ENCODE assay signal across 14 cellular contexts in the genomic region with DNA sequence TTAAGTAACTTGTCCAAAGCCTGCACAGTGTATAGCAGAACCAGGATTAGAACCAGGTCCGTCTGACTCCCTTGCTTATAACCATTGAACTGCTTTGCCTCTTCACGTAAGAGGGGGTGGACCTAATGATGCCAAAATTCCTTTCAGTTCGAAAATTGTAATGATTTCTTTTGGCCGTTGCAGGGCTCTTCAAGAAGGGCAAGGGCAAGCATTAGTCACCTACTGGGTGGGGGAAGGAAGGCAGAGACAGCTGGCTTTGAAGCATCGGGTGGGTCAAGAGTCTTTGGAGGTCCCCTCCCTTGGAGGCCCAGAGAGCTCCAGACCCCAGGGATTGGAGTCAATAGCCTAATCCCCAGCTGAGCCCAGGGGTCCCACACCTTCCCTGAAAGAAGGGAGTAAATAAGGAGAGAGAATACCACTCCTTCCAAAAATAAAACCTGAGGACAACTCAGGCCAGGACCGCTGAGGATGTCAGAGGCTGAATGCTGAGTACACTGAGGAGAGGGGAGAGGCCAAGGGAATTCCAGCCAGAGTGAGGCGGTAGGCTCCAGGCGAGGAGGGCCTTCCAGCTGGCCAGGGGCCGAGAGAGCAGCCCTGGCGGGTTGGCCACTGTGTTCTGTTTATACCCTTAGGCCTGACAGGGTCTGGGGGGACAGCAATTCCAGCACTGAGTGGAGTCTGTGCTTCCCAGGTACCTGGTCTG. TPM values are rescaled to one million over a fixed set of nuclear protein-coding genes. Genes with fewer than 3 reads are reported as not detected.
DNase-seq lines count a peak whose midpoint lies in the region; ATAC-seq and TF ChIP-seq lines count a peak whose summit lies in the region.
"Had no signal": no experiment of that assay in that cellular context is flagged by ENCODE, and none has a peak within 500 bp of the region (broad histone marks: within the 10 kb centered on the region; RNA-seq: fewer than 3 reads in every experiment).

No MANE protein-coding gene starts in this region.

- H3K4me3 Mint-ChIP-seq in osteocyte (ENCODE audit: unreplicated experiment) = no peak overlapping the region
- H3K4me3 Mint-ChIP-seq: activated naive CD4-positive, alpha-beta T cell treated with anti-CD3 and anti-CD28 coated beads, Interleukin-2, amount 10 ng/mL, durations not matched to agents 7 days and 5 days had no signal

- no peaks in the 10 kb centered on the region for H3K9me3 Mint-ChIP-seq in osteocyte (ENCODE audit: unreplicated experiment)
- H3K9me3 Mint-ChIP-seq: activated naive CD4-positive, alpha-beta T cell treated with anti-CD3 and anti-CD28 coated beads, Interleukin-2, amount 10 ng/mL, durations not matched to agents 7 days and 5 days had no signal

- peaks cover 25% of the 10 kb centered on the region; the same call in 1 of the 2 replicates for H3F3A ChIP-seq in PC-9 (ENCODE audit: insufficient read depth, low read depth)

- no peaks in the 10 kb centered on the region for H3K36me3 ChIP-seq in PC-9 (ENCODE audit: low read depth)

- peak overlapping the region; percentile 13; the same call in 1 of the 2 replicates for H3K4me2 ChIP-seq in PC-9

- peaks cover 67% of the 10 kb centered on the region for H3K4me1 Mint-ChIP-seq in osteocyte (ENCODE audit: unreplicated experiment)

- no peak for TF ChIP-seq CTCF in PC-9 (conservative IDR thresholded peaks at IDR 0.05)
- no peak for TF ChIP-seq CTCF in fibroblast of the aortic adventitia (IDR thresholded peaks at IDR 0.05; ENCODE audit: insufficient read depth, low read length)
- no peak for TF ChIP-seq CTCF in osteocyte (IDR thresholded peaks at IDR 0.05)

- no peaks in the 10 kb centered on the region for H3K27me3 Mint-ChIP-seq in osteocyte (ENCODE audit: unreplicated experiment)

- no peaks in the 10 kb centered on the region for H3K27me3 ChIP-seq in PC-9 (ENCODE audit: insufficient read depth, low read depth)

- no peaks in the 10 kb centered on the region for H3K79me2 ChIP-seq in PC-9 (ENCODE audit: low read depth)

- H2AFZ ChIP-seq in PC-9 = no peak overlapping the region

- intact Hi-C loops in PC-9 (cut with micrococcal nuclease; ENCODE audit: unreplicated experiment) = no loop called here

- peaks cover 42% of the 10 kb centered on the region for H3K4me1 ChIP-seq in PC-9 (replicated peaks; ENCODE audit: insufficient read depth)

- DNase-seq in AG08396 (ENCODE audit: low spot score) (peak; percentile 66), PC-9 (no peak), fibroblast of the aortic adventitia (ENCODE audit: low read depth) (peak; percentile 90), osteocyte (ENCODE audit: extremely low spot score, unreplicated experiment) (no peak), T-helper 9 cell (no peak)
- DNase-seq in stimulated activated CD4-positive, alpha-beta T cell treated with anti-CD3 and anti-CD28 coated beads, Interleukin-12 subunit alpha, Interleukin-12 subunit beta, amount 100 ng/mL, for 4 hours = no peak
- DNase-seq: activated CD4-positive, CD25-positive, alpha-beta regulatory T cell treated with anti-CD3 and anti-CD28 coated beads, Interleukin-2, amount 50 U/mL, for 72 hours; activated naive CD4-positive, alpha-beta T cell treated with anti-CD3 and anti-CD28 coated beads, Interleukin-2, amount 10 ng/mL, durations not matched to agents 7 days and 5 days; NCI-H1417; stimulated activated naive CD4-positive, alpha-beta T cell treated with Interleukin-2 at 50 U/mL for 16 hours had no signal

- H3K4me3 ChIP-seq in PC-9 = no peak overlapping the region
- peak overlapping the region; percentile 15 for H3K4me3 ChIP-seq in fibroblast of the aortic adventitia (ENCODE audit: low read depth, low read length)

- no peak for ATAC-seq in GM18502 (IDR thresholded peaks at IDR 0.05; ENCODE audit: poor library complexity, unreplicated experiment)
- ATAC-seq in esophagus mucosa = no peak
- ATAC-seq: left colon had no signal

- H3K9me3 ChIP-seq in PC-9 (ENCODE audit: insufficient read depth, low read depth) = no peaks in the 10 kb centered on the region

- POLR2A ChIA-PET in PC-9 (lab: Charles Lee; ENCODE audit: unreplicated experiment) = no interaction called here

- H3K27ac ChIP-seq in PC-9 = no peak overlapping the region
- H3K27ac ChIP-seq: C4-2B had no signal

- peak overlapping the region; percentile 92 for H3K27ac Mint-ChIP-seq in osteocyte (ENCODE audit: unreplicated experiment)
- H3K27ac Mint-ChIP-seq: activated naive CD4-positive, alpha-beta T cell treated with anti-CD3 and anti-CD28 coated beads, Interleukin-2, amount 10 ng/mL, durations not matched to agents 7 days and 5 days had no signal

- no peaks in the 10 kb centered on the region for H3K9me2 ChIP-seq in PC-9 (ENCODE audit: insufficient read depth)

- no TSS peak for BruUV-seq in PC-9 (replicated peaks; lab: Mats Ljungman, UMichigan)

- CTCF ChIA-PET in PC-9 (lab: Charles Lee) = no interaction called here

- no peaks in the 10 kb centered on the region for H4K20me1 ChIP-seq in PC-9 (ENCODE audit: insufficient read depth)

- peaks cover 2% of the 10 kb centered on the region for H3K36me3 Mint-ChIP-seq in osteocyte (ENCODE audit: unreplicated experiment)
- H3K36me3 Mint-ChIP-seq: activated naive CD4-positive, alpha-beta T cell treated with anti-CD3 and anti-CD28 coated beads, Interleukin-2, amount 10 ng/mL, durations not matched to agents 7 days and 5 days had no signal

RNA-seq across cellular contexts. Expression of gene CREB3L1, which starts 14.1 kb away (rescaled TPM):
- total RNA-seq in PC-9 (2021) (1.3 and 3.1 TPM in 2 replicates), fibroblast of the aortic adventitia (ENCODE audit: low replicate concordance) (31.6 and 37.5 TPM in 2 replicates), osteocyte (77.0 and 78.6 TPM in 2 replicates), esophagus mucosa (0.64 TPM)

RNA-seq across cellular contexts. Expression of gene DGKZ, which starts 55.7 kb away (rescaled TPM):
- total RNA-seq in PC-9 (2021) (49.3 and 67.5 TPM in 2 replicates), fibroblast of the aortic adventitia (ENCODE audit: low replicate concordance) (27.1 and 37.7 TPM in 2 replicates), osteocyte (48.6 and 49.9 TPM in 2 replicates), esophagus mucosa (31.4 TPM)

Comparison
In these comparisons a context has a peak if more than half of its experiments do, and no peak if none do; other contexts are left out.
1. DNase-seq: peak in AG08396 (single experiment) and fibroblast of the aortic adventitia (single experiment); none in PC-9 (0 of 2), osteocyte (single experiment), T-helper 9 cell (single experiment) and stimulated activated CD4-positive, alpha-beta T cell treated with anti-CD3 and anti-CD28 coated beads, Interleukin-12 subunit alpha, Interleukin-12 subunit beta, amount 100 ng/mL, for 4 hours (single experiment).